11 cellular contexts compared by ENCODE assay signal in genomic region chr22:41417622-41418390, GRCh38. TPM values are rescaled to one million over a fixed set of nuclear protein-coding genes. Genes with fewer than 3 reads are reported as not detected.
A peak's percentile ranks its signal among the peaks of the same experiment; 100 is the strongest.
DNase-seq lines count a peak whose midpoint lies in the region; ATAC-seq and TF ChIP-seq lines count a peak whose summit lies in the region.
"Had no signal": no experiment of that assay in that cellular context is flagged by ENCODE, and none has a peak within 500 bp of the region (broad histone marks: within the 10 kb centered on the region; RNA-seq: fewer than 3 reads in every experiment).

No MANE protein-coding gene starts in this region.

- no peak overlapping the region for H2BK15ac ChIP-seq in neuronal stem cell (ENCODE audit: low read length)

- H3K9ac ChIP-seq in colonic mucosa (ENCODE audit: low read depth in 2 of 2, low read length in 2 of 2) (peak overlapping the region; percentile 15 to 16), skeletal muscle tissue (ENCODE audit: low read depth in 1 of 3, low read length in 3 of 3) (peak overlapping the region; percentile 24 to 81 (median 52)), neuronal stem cell (ENCODE audit: low read depth, low read length, poor library complexity) (no peak overlapping the region)

- H4K8ac ChIP-seq in neuronal stem cell (ENCODE audit: low read depth, low read length) = no peak overlapping the region

- H2BK12ac ChIP-seq in neuronal stem cell (ENCODE audit: low read length) = no peak overlapping the region

- H3K23ac ChIP-seq in neuronal stem cell (ENCODE audit: low read depth, low read length, poor library complexity) = no peak overlapping the region

- H3K79me1 ChIP-seq in neuronal stem cell (ENCODE audit: low read depth, low read length) = no peaks in the 10 kb centered on the region

- no peak overlapping the region for H3K4me2 ChIP-seq in neuronal stem cell (ENCODE audit: insufficient read depth, low read length, poor library complexity, severe bottlenecking)

- H2AFZ ChIP-seq in neuronal stem cell (ENCODE audit: low read length) = no peak overlapping the region

- H3K4me1 ChIP-seq in HEK293 (ENCODE audit: control insufficient read depth, insufficient read depth, low read length) (peaks cover 6% of the 10 kb centered on the region; the same call in 1 of the 2 replicates), colonic mucosa (peaks cover 17% of the 10 kb centered on the region), left lung (peaks cover 19 to 41% of the 10 kb centered on the region in 2 donors), skeletal muscle tissue (ENCODE audit: control insufficient read depth in 3 of 3, insufficient read depth in 3 of 3, low read length in 3 of 3) (peaks cover 32 to 48% (median 39%) of the 10 kb centered on the region in 3 donors), neuronal stem cell (ENCODE audit: control insufficient read depth in 2 of 2, insufficient read depth in 1 of 2, low read depth in 1 of 2, low read length in 2 of 2) (peaks cover 8% of the 10 kb centered on the region in 2 donors)

- no peak overlapping the region for H3K18ac ChIP-seq in neuronal stem cell (ENCODE audit: low read length)

- no peak overlapping the region for H2AK5ac ChIP-seq in neuronal stem cell (ENCODE audit: low read depth, low read length)

- ATAC-seq in left lung = peak; percentile 66
- ATAC-seq in HG02678 (IDR thresholded peaks at IDR 0.05; ENCODE audit: unreplicated experiment) = no peak
- ATAC-seq: activated T-cell treated with anti-CD3 and anti-CD28 coated beads, Interleukin-2, amount 50 U/mL, for 72 hours had no signal

- no CpG with 5 or more reads among the region's 13 CpGs for WGBS in neuronal stem cell (ENCODE audit: extremely low coverage in 2 of 2, insufficient read length in 2 of 2, insufficient replicate concordance in 1 of 2), 2 donors

- H3K4me3 ChIP-seq in HEK293 (ENCODE audit: low read depth, low read length) (no peak overlapping the region), colonic mucosa (no peak overlapping the region), left lung (no peak overlapping the region), skeletal muscle tissue (ENCODE audit: low read length in 3 of 3) (peak overlapping the region; percentile 10 to 60 (median 43)), neuronal stem cell (ENCODE audit: low read length in 2 of 2) (peak overlapping the region in 1 of 2 donors; percentile 25)

- no peak overlapping the region for H3K4ac ChIP-seq in neuronal stem cell (ENCODE audit: low read length)

- no peaks in the 10 kb centered on the region for H3K9me3 ChIP-seq in HEK293 (ENCODE audit: control insufficient read depth, insufficient read depth, low read depth, low read length)
- H3K9me3 ChIP-seq in colonic mucosa = no peaks in the 10 kb centered on the region
- H3K9me3 ChIP-seq in left lung = no peaks in the 10 kb centered on the region
- no peaks in the 10 kb centered on the region for H3K9me3 ChIP-seq in skeletal muscle tissue (ENCODE audit: control insufficient read depth in 3 of 3, low read length in 3 of 3)
- peaks cover 0 to 2% of the 10 kb centered on the region in 2 donors for H3K9me3 ChIP-seq in neuronal stem cell (replicated peaks in 1 of 2; ENCODE audit: control insufficient read depth in 2 of 2, insufficient read depth in 1 of 2, low read depth in 1 of 2, low read length in 2 of 2)

- H2BK5ac ChIP-seq in neuronal stem cell (ENCODE audit: low read length) = no peak overlapping the region

- CTCF ChIA-PET in HEK293 (lab: Yijun Ruan, JAX) = interaction anchor here (0.6 to 2.2 kb wide), 4 partner anchors 14 to 432 kb away, joined by 3 to 6 read pairs (median 5); no protein-coding TSS in a partner anchor

- H3K36me3 ChIP-seq in HEK293 (ENCODE audit: control insufficient read depth in 2 of 2, insufficient read depth in 1 of 2, low read length in 2 of 2) (peaks cover 1 to 6% of the 10 kb centered on the region in 2 experiments; a peak in 2 of 3 replicates), colonic mucosa (no peaks in the 10 kb centered on the region), left lung (peaks cover 0 to 1% of the 10 kb centered on the region in 2 donors), skeletal muscle tissue (ENCODE audit: control insufficient read depth in 3 of 3, insufficient read depth in 3 of 3, low read length in 3 of 3) (peaks cover 0 to 1% (median under 1%) of the 10 kb centered on the region in 3 donors), neuronal stem cell (replicated peaks in 1 of 2; ENCODE audit: control insufficient read depth in 2 of 2, insufficient read depth in 2 of 2, low read length in 2 of 2) (peaks cover under 1 to 3% of the 10 kb centered on the region in 2 donors)

- H3K27ac ChIP-seq in HEK293 (ENCODE audit: extremely low read depth, low read depth, low read length) (no peak overlapping the region), colonic mucosa (peak overlapping the region; percentile 49), left lung (peak overlapping the region; percentile 61 to 65), skeletal muscle tissue (ENCODE audit: low read depth, low read length) (peak overlapping the region; percentile 71), neuronal stem cell (replicated peaks; ENCODE audit: low read length) (no peak overlapping the region)

- intact Hi-C loops in colonic mucosa (cut with DNase I) (no loop called here), left lung (cut with DNase I) (no loop called here)

- DNase-seq in colonic mucosa = peak; percentile 60
- DNase-seq in left lung = peak; percentile 86 to 93
- DNase-seq in neuronal stem cell (ENCODE audit: low spot score) = no peak
- no peak for DNase-seq in central memory CD4-positive, alpha-beta T cell
- no peak for DNase-seq in NCI-H2107 treated with DMSO at 0.1 percent for 48 hours (lab: John Stamatoyannopoulos, UW; ENCODE audit: unreplicated experiment)
- DNase-seq: activated T-cell treated with anti-CD3 and anti-CD28 coated beads, Interleukin-2, amount 50 U/mL, for 72 hours; DND-41; NCI-H1694 had no signal

- no peak overlapping the region for H2BK120ac ChIP-seq in neuronal stem cell (ENCODE audit: low read depth, low read length)

- H3K27me3 ChIP-seq in colonic mucosa = no peaks in the 10 kb centered on the region
- H3K27me3 ChIP-seq in left lung = no peaks in the 10 kb centered on the region
- H3K27me3 ChIP-seq in skeletal muscle tissue (ENCODE audit: control insufficient read depth in 3 of 3, insufficient read depth in 3 of 3, low read length in 3 of 3) = no peaks in the 10 kb centered on the region
- H3K27me3 ChIP-seq in neuronal stem cell (ENCODE audit: control insufficient read depth in 3 of 3, insufficient read depth in 3 of 3, low read depth in 1 of 3, low read length in 3 of 3) = no peaks in the 10 kb centered on the region

- POLR2A ChIA-PET in HEK293 (lab: Yijun Ruan, JAX) = interaction anchor here (0.6 to 5.4 kb wide), 5 partner anchors 8 to 457 kb away, joined by 3 to 36 read pairs (median 4); partner anchors contain the start of genes ACO2, PHF5A and TOB2

- TF ChIP-seq CTCF in HEK293 (tag by site-specific recombination; IDR thresholded peaks at IDR 0.05) (no peak), colonic mucosa (IDR thresholded peaks at IDR 0.05) (no peak), left lung (IDR thresholded peaks at IDR 0.05) (no peak)

- no peak overlapping the region for H4K91ac ChIP-seq in neuronal stem cell (ENCODE audit: low read depth, low read length, poor library complexity)

- no peak overlapping the region for H3K14ac ChIP-seq in neuronal stem cell (ENCODE audit: low read length)

TF ChIP-seq in HEK293, 187 proteins besides CTCF, POLR2A, EP300 and RAD21 (continues in another document):
- TF ChIP-seq GLIS2 (tag by site-specific recombination; IDR thresholded peaks at IDR 0.05) = 0 out of 2 replicates have a peak, but pooled peaks have one; percentile 37
- TF ChIP-seq ZSCAN4 (tag by site-specific recombination; IDR thresholded peaks at IDR 0.05) = no peak
- TF ChIP-seq ZNF626 (tag by site-specific recombination; IDR thresholded peaks at IDR 0.05) = no peak
- TF ChIP-seq ZNF629 (tag by site-specific recombination; IDR thresholded peaks at IDR 0.05) = no peak
- TF ChIP-seq KLF16 (tag by site-specific recombination; IDR thresholded peaks at IDR 0.05) = no peak

RNA-seq across cellular contexts. Expression of gene TOB2, which starts 28.8 kb away (rescaled TPM):
- total RNA-seq in colonic mucosa = 10 to 100 TPM; 63.2 to 66.1 TPM
- total RNA-seq in left lung = 10 to 100 TPM; 38.9 to 47.8 TPM
- total RNA-seq in skeletal muscle tissue = 15.1 TPM
- 30.2 TPM for polyA plus RNA-seq in neuronal stem cell (2013, experiment 1 of 2)
- polyA plus RNA-seq in neuronal stem cell (2013, experiment 2 of 2) = 31.5 TPM

RNA-seq across cellular contexts. Expression of gene TEF, which starts 36.1 kb away (rescaled TPM):
- total RNA-seq in colonic mucosa (10 to 100 TPM; 12.7 to 28.9 TPM), left lung (10 to 100 TPM; 10.2 to 17.3 TPM), skeletal muscle tissue (12.5 TPM)
- 15.1 TPM for polyA plus RNA-seq in neuronal stem cell (2013, experiment 1 of 2)
- 15.8 TPM for polyA plus RNA-seq in neuronal stem cell (2013, experiment 2 of 2)

RNA-seq across cellular contexts. Expression of gene PHF5A, which starts 50.7 kb away (rescaled TPM):
- total RNA-seq in colonic mucosa (10 to 100 TPM; 39.5 to 55.0 TPM), left lung (10 to 100 TPM; 30.3 to 35.5 TPM), skeletal muscle tissue (43.8 TPM)
- polyA plus RNA-seq in neuronal stem cell (2013, experiment 1 of 2) = 63.9 TPM
- 61.6 TPM for polyA plus RNA-seq in neuronal stem cell (2013, experiment 2 of 2)

RNA-seq across cellular contexts. Expression of gene ACO2, which starts 51.1 kb away (rescaled TPM):
- total RNA-seq in colonic mucosa (100 to 1,000 TPM; 254 to 268 TPM), left lung (10 to 100 TPM; 85.3 to 91.8 TPM), skeletal muscle tissue (110 TPM)
- polyA plus RNA-seq in neuronal stem cell (2013, experiment 1 of 2) = 41.4 TPM
- 40.9 TPM for polyA plus RNA-seq in neuronal stem cell (2013, experiment 2 of 2)

Comparison
In these comparisons a context has a peak if more than half of its experiments do, and no peak if none do; other contexts are left out.
1. H3K27ac ChIP-seq: peak in colonic mucosa (single experiment), left lung (2 of 2) and skeletal muscle tissue (single experiment); none in HEK293 (single experiment) and neuronal stem cell (single experiment).
2. H3K4me3 ChIP-seq: peak in skeletal muscle tissue (3 of 3); none in HEK293 (single experiment), colonic mucosa (single experiment) and left lung (0 of 2).
3. DNase-seq: peak in colonic mucosa (single experiment) and left lung (2 of 2); none in neuronal stem cell (single experiment), central memory CD4-positive, alpha-beta T cell (single experiment) and NCI-H2107 treated with DMSO at 0.1 percent for 48 hours (single experiment).